18 cellular contexts compared by ENCODE assay signal in the genomic region with DNA sequence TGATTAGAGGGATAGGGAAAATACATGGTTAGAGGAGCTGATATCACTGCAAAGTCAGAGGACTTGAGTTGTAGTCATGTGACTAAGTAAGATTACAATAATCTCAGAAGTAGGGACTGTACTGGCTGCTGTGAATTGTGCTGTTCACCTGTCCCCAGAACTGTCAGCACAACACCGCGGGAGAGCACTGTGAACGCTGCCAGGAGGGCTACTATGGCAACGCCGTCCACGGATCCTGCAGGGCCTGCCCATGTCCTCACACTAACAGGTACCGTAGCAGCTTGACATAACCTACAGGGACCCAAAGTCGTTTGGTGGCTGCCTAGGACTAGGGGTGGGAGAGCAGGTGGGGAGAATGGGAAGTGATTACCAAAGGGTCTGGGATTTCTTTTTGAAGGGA.
A peak's percentile ranks its signal among the peaks of the same experiment; 100 is the strongest.
DNase-seq lines count a peak whose midpoint lies in the region.
"Had no signal": no experiment of that assay in that cellular context is flagged by ENCODE, and none has a peak within 500 bp of the region (broad histone marks: within the 10 kb centered on the region; RNA-seq: fewer than 3 reads in every experiment).

No MANE protein-coding gene starts in this region.

- H3K4me1 Mint-ChIP-seq in CD8-positive, alpha-beta memory T cell, result peaks cover 21 to 35% (median 31%) of the 10 kb centered on the region in 3 donors

- CTCF ChIA-PET in CD8-positive, alpha-beta memory T cell (lab: Charles Lee), result interaction anchor here (0.9 to 1.5 kb wide), 2 partner anchors 8 to 14 kb away, joined by 3 read pairs; no protein-coding TSS in a partner anchor

- H3K27ac Mint-ChIP-seq in CD8-positive, alpha-beta memory T cell, result no peak overlapping the region
- H3K27ac Mint-ChIP-seq: CD4-positive, alpha-beta T cell had no signal

- H3K36me3 Mint-ChIP-seq in CD8-positive, alpha-beta memory T cell, result no peaks in the 10 kb centered on the region

- H3K4me1 ChIP-seq in thymus (ENCODE audit: control insufficient read depth, insufficient read depth, low read length), result no peaks in the 10 kb centered on the region
- H3K4me1 ChIP-seq in CD8-positive, alpha-beta memory T cell (ENCODE audit: insufficient read depth, low read length), result peaks cover 19% of the 10 kb centered on the region
- H3K4me1 ChIP-seq: gastrocnemius medialis had no signal

- H3K9me3 Mint-ChIP-seq in CD8-positive, alpha-beta memory T cell, result no peaks in the 10 kb centered on the region
- H3K9me3 Mint-ChIP-seq: CD4-positive, alpha-beta T cell; immature natural killer cell had no signal

- 94% methylated on average over 8 of the region's 8 CpGs for WGBS in thymus

- no peaks in the 10 kb centered on the region for H3K9me3 ChIP-seq in thymus (ENCODE audit: control insufficient read depth)
- H3K9me3 ChIP-seq in CD8-positive, alpha-beta memory T cell (ENCODE audit: low read length), result no peaks in the 10 kb centered on the region
- H3K9me3 ChIP-seq: A549, gastrocnemius medialis had no signal

- no peak overlapping the region for H3K4me3 ChIP-seq in thymus (ENCODE audit: low read length)
- H3K4me3 ChIP-seq in CD8-positive, alpha-beta memory T cell (ENCODE audit: low read length), result no peak overlapping the region
- H3K4me3 ChIP-seq: A549, gastrocnemius medialis had no signal

- no peaks in the 10 kb centered on the region for H3K27me3 ChIP-seq in thymus (ENCODE audit: control insufficient read depth, insufficient read depth)
- H3K27me3 ChIP-seq in CD8-positive, alpha-beta memory T cell (ENCODE audit: insufficient read depth, low read length, poor library complexity, severe bottlenecking), result no peaks in the 10 kb centered on the region
- H3K27me3 ChIP-seq: gastrocnemius medialis had no signal

- POLR2A ChIA-PET in CD8-positive, alpha-beta memory T cell (lab: Charles Lee), result no interaction called here

- no peaks in the 10 kb centered on the region for H3K36me3 ChIP-seq in thymus (ENCODE audit: control insufficient read depth, insufficient read depth)
- no peaks in the 10 kb centered on the region for H3K36me3 ChIP-seq in CD8-positive, alpha-beta memory T cell (ENCODE audit: insufficient read depth, low read length)
- H3K36me3 ChIP-seq: gastrocnemius medialis had no signal

- H3K27ac ChIP-seq in thymus (ENCODE audit: low read depth), result peak overlapping the region; percentile 62
- no peak overlapping the region for H3K27ac ChIP-seq in CD8-positive, alpha-beta memory T cell (ENCODE audit: low read depth, low read length)
- H3K27ac ChIP-seq: A549 had no signal

- H3K4me3 Mint-ChIP-seq in CD8-positive, alpha-beta memory T cell, result no peak overlapping the region
- H3K4me3 Mint-ChIP-seq: CD4-positive, alpha-beta T cell; immature natural killer cell had no signal

- DNase-seq in NCI-H82 (lab: John Stamatoyannopoulos, UW), result peak; percentile 19
- no peak for DNase-seq in NCI-H82 treated with DMSO at 0.1 percent for 48 hours (lab: John Stamatoyannopoulos, UW; ENCODE audit: unreplicated experiment)
- DNase-seq in NCI-H526 (lab: John Stamatoyannopoulos, UW), result peak; percentile 1 to 66
- DNase-seq in cerebellum (ENCODE audit: low spot score), result peak; percentile 27
- no peak for DNase-seq in CD8-positive, alpha-beta memory T cell
- DNase-seq in amniotic stem cell (lab: John Stamatoyannopoulos, UW), result no peak
- no peak for DNase-seq in GF-D8 (lab: John Stamatoyannopoulos, UW)
- DNase-seq: activated naive CD4-positive, alpha-beta T cell treated with Interleukin-2 at 50 U/mL for 16 hours; CD4-positive, alpha-beta T cell; central memory CD4-positive, alpha-beta T cell; gastrocnemius medialis; immature natural killer cell; mesendoderm; MV-4-11; OCI-M1; stimulated activated naive CD4-positive, alpha-beta T cell had no signal

- H3K27me3 Mint-ChIP-seq in CD8-positive, alpha-beta memory T cell, result peaks cover 10% of the 10 kb centered on the region in 2 donors
- H3K27me3 Mint-ChIP-seq: CD4-positive, alpha-beta T cell had no signal

Comparison
In these comparisons a context has a peak if more than half of its experiments do, and no peak if none do; other contexts are left out.
1. DNase-seq: peak in NCI-H82 (single experiment), NCI-H526 (2 of 2) and cerebellum (single experiment); none in NCI-H82 treated with DMSO at 0.1 percent for 48 hours (single experiment), CD8-positive, alpha-beta memory T cell (0 of 5), amniotic stem cell (single experiment) and GF-D8 (single experiment).